ENCODE assay signal across 8 cellular contexts in the genomic region with DNA sequence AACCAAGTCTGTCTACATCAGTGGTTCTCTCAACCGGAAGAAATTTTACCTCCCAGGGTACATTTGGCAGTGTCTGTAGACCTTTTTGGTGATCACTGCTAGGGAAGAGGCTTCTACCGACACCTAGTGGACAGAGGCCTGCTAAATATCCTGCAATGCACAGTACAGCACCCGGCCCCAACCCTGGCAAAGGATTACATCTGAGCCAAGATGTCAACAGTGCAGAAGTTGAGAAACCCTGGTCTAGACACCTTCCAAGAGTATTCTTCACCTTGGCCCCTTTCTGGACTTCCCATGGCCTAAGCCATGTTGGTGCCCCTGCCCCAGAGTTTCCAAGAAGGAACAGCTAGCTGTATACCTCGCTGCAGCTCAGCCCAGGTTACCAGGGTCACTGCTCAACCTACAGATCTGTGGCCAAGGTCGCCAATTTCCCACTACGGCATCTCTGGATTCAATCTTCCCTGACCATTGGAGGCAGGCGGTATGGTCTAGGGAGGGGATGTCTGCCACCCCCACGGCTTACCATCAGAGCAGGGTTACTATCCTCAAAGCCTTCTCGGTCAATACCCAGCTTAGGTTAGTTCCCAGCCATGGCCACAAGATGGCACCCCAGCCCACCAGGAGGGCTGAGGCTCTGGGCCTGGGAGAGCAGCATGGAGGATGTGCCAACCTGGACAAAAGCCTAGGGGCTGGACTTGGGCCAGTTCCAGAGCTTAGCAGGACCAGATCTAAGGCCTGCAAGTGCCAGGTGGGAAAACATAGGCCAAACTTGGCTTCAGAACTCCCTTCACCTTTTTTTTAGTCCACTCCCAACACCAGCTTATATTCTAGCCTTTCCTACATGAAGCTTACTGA. TPM values are rescaled to one million over a fixed set of nuclear protein-coding genes. Genes with fewer than 3 reads are reported as not detected.
DNase-seq lines count a peak whose midpoint lies in the region; ATAC-seq and TF ChIP-seq lines count a peak whose summit lies in the region.

No MANE protein-coding gene starts in this region.

- ATAC-seq in GM19023 (IDR thresholded peaks at IDR 0.05; ENCODE audit: unreplicated experiment) = peak; percentile 81
- peak; percentile 71 for ATAC-seq in HG03159 (IDR thresholded peaks at IDR 0.05; ENCODE audit: unreplicated experiment)

- H3K27ac ChIP-seq in VCaP = peak overlapping the region; percentile 70

- H3K4me3 ChIP-seq in AG10803 (ENCODE audit: low read length) (no peak overlapping the region), cardiac fibroblast (replicated peaks in 1 of 2; ENCODE audit: low read depth in 2 of 2, low read length in 2 of 2) (no peak overlapping the region), kidney epithelial cell (ENCODE audit: low read depth, low read length) (no peak overlapping the region)

- no peaks in the 10 kb centered on the region for H3K36me3 ChIP-seq in kidney epithelial cell (ENCODE audit: control insufficient read depth, insufficient read depth, low read length)

- DNase-seq in AG10803 (ENCODE audit: low read depth) (peak; percentile 64), NCI-H2227 (lab: John Stamatoyannopoulos, UW; ENCODE audit: unreplicated experiment) (peak; percentile 93), cardiac fibroblast (ENCODE audit: low read depth in 2 of 2) (peak; percentile 77 to 86), kidney epithelial cell (ENCODE audit: low read depth) (no peak)
- DNase-seq in stimulated activated CD4-positive, alpha-beta T cell treated with anti-CD3 and anti-CD28 coated beads, Interleukin-2, amount 100 ng/mL, for 48 hours = peak; percentile 58 to 69

- TF ChIP-seq CTCF in AG10803 (conservative IDR thresholded peaks at IDR 0.05; ENCODE audit: low read length) = peak; percentile 95
- TF ChIP-seq CTCF in VCaP (conservative IDR thresholded peaks at IDR 0.05) = peak; percentile 92
- peak; percentile 97 for TF ChIP-seq CTCF in cardiac fibroblast (IDR thresholded peaks at IDR 0.05; ENCODE audit: low read depth, low read length)
- TF ChIP-seq CTCF in kidney epithelial cell (IDR thresholded peaks at IDR 0.05; ENCODE audit: insufficient read depth, low read length, poor library complexity, severe bottlenecking) = peak; percentile 90

- H3K27me3 ChIP-seq in kidney epithelial cell (ENCODE audit: control insufficient read depth, insufficient read depth, low read length) = peaks cover 35% of the 10 kb centered on the region

RNA-seq across cellular contexts. Expression of a gene that starts 3.7 kb away (rescaled TPM):
- not detected in 2 replicates for total RNA-seq in kidney epithelial cell

RNA-seq across cellular contexts. Expression of a gene that starts 11.5 kb away (rescaled TPM):
- total RNA-seq in kidney epithelial cell = not detected in 2 replicates
